Comparison of ENCODE assay signal across 17 cellular contexts in the genomic region with DNA sequence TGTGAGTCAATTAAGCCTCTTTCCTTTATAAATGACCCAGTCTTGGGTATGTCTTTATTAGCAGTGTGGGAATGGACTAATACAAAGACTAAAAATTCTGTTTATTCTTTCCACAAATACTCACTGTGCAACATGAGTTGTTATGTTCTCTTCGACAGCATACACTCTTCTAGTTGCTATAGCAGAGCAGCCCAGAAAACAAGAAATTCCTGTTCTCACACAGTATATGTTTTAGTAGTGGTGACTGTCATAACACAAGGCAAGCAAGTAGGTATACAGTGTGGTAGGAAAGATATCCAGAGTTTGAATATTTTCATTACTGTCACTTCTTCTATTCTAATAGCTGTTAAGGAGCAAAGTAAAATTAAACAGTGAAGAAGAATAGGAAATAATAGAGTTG.
DNase-seq lines count a peak whose midpoint lies in the region; ATAC-seq and TF ChIP-seq lines count a peak whose summit lies in the region.
"Had no signal": no experiment of that assay in that cellular context is flagged by ENCODE, and none has a peak within 500 bp of the region (broad histone marks: within the 10 kb centered on the region; RNA-seq: fewer than 3 reads in every experiment).

No MANE protein-coding gene starts in this region.

- no peaks in the 10 kb centered on the region for H3K79me1 ChIP-seq in mesenchymal stem cell (replicated peaks; ENCODE audit: low read length, poor library complexity, severe bottlenecking)

- no peak overlapping the region for H3K4me3 Mint-ChIP-seq in mesothelial cell of epicardium
- H3K4me3 Mint-ChIP-seq: CD4-positive, alpha-beta T cell had no signal

- H3K4me2 ChIP-seq in mammary epithelial cell (ENCODE audit: insufficient read depth, low read depth, low read length), result no peak overlapping the region
- H3K4me2 ChIP-seq in mesenchymal stem cell (ENCODE audit: low read length, poor library complexity, severe bottlenecking), result no peak overlapping the region
- H3K4me2 ChIP-seq: A549 had no signal

- no peak overlapping the region for H3K18ac ChIP-seq in mesenchymal stem cell (ENCODE audit: low read depth in 1 of 2, low read length in 2 of 2)

- H2BK15ac ChIP-seq in mesenchymal stem cell (ENCODE audit: low read depth, poor library complexity, severe bottlenecking), result no peak overlapping the region

- no peaks in the 10 kb centered on the region for H3K27me3 Mint-ChIP-seq in mesothelial cell of epicardium (ENCODE audit: low read depth)
- H3K27me3 Mint-ChIP-seq: CD4-positive, alpha-beta T cell had no signal

- H3K4me3 ChIP-seq in mammary epithelial cell (replicated peaks in 1 of 3; ENCODE audit: insufficient read depth in 1 of 3, low read depth in 2 of 3, low read length in 3 of 3) (no peak overlapping the region), mesenchymal stem cell (ENCODE audit: insufficient read depth in 1 of 2, low read depth in 1 of 2, low read length in 2 of 2) (no peak overlapping the region)
- H3K4me3 ChIP-seq: A549, K562 had no signal

- no peak overlapping the region for H2BK12ac ChIP-seq in mesenchymal stem cell (ENCODE audit: low read length in 2 of 2)

- H3K9me3 ChIP-seq in mammary epithelial cell (replicated peaks; ENCODE audit: insufficient read depth, low read length), result no peaks in the 10 kb centered on the region
- H3K9me3 ChIP-seq in mesenchymal stem cell (ENCODE audit: control insufficient read depth, low read length), result no peaks in the 10 kb centered on the region
- H3K9me3 ChIP-seq: A549, Caco-2 had no signal

- no peak overlapping the region for H3K27ac ChIP-seq in mammary epithelial cell (ENCODE audit: insufficient read depth, low read depth, low read length)
- H3K27ac ChIP-seq in epithelial cell of prostate, result no peak overlapping the region
- no peak overlapping the region for H3K27ac ChIP-seq in mesenchymal stem cell (ENCODE audit: low read length, poor library complexity, severe bottlenecking)
- H3K27ac ChIP-seq: A549 had no signal

- intact Hi-C loops in mammary epithelial cell (cut with micrococcal nuclease), result no loop called here

- H4K8ac ChIP-seq in mesenchymal stem cell (ENCODE audit: low read length), result no peak overlapping the region

- H4K20me1 ChIP-seq in mammary epithelial cell (ENCODE audit: insufficient read depth, low read length), result no peaks in the 10 kb centered on the region

- H3K4ac ChIP-seq in mesenchymal stem cell (ENCODE audit: low read depth in 1 of 2, low read length in 2 of 2), result no peak overlapping the region

- no peaks in the 10 kb centered on the region for H3K79me2 ChIP-seq in mammary epithelial cell (ENCODE audit: insufficient read depth, low read length)

- H3K9me3 Mint-ChIP-seq in mesothelial cell of epicardium, result no peaks in the 10 kb centered on the region

- no peak overlapping the region for H2AK5ac ChIP-seq in mesenchymal stem cell (ENCODE audit: low read length, severe bottlenecking)

- H3K36me3 ChIP-seq in mammary epithelial cell (ENCODE audit: insufficient read depth, low read length) (no peaks in the 10 kb centered on the region), mesenchymal stem cell (ENCODE audit: control insufficient read depth in 1 of 2, insufficient read depth in 2 of 2, low read depth in 1 of 2, low read length in 2 of 2) (no peaks in the 10 kb centered on the region)

- H3K9ac ChIP-seq in mammary epithelial cell (ENCODE audit: insufficient read depth, low read length) (no peak overlapping the region), mesenchymal stem cell (ENCODE audit: low read length) (no peak overlapping the region)

- CTCF ChIA-PET in mammary epithelial cell (lab: Charles Lee; ENCODE audit: low non-redundant PET), result no interaction called here

- in situ Hi-C loops in T47D (cut with HindIII; ENCODE audit: low pct_unique_long_range_greater_than_20kb, low sequenced_read_pairs) (no loop called here), mammary epithelial cell (cut with MboI; ENCODE audit: low sequenced_read_pairs in 2 of 2) (no loop called here)

- 8% methylated on average over 1 of the region's 1 CpG for WGBS in mammary epithelial cell (ENCODE audit: low coverage, missing lambda C conversion rate)
- WGBS in mesenchymal stem cell, result no CpG with 5 or more reads among the region's 1 CpG

- H3K36me3 Mint-ChIP-seq in mesothelial cell of epicardium, result no peaks in the 10 kb centered on the region

- no peak overlapping the region for H2BK120ac ChIP-seq in mesenchymal stem cell (ENCODE audit: low read depth, low read length)

- H3K27ac Mint-ChIP-seq in mesothelial cell of epicardium, result peak overlapping the region; percentile 86
- H3K27ac Mint-ChIP-seq: CD4-positive, alpha-beta T cell had no signal

- ATAC-seq in HG03135 (IDR thresholded peaks at IDR 0.05; ENCODE audit: unreplicated experiment), result no peak
- no peak for ATAC-seq in GM21717 (IDR thresholded peaks at IDR 0.05; ENCODE audit: unreplicated experiment)
- ATAC-seq: A549, K562, SK-N-SH treated with all-trans-retinoic acid at 6 μM for 48 hours had no signal

- no peak overlapping the region for H3K14ac ChIP-seq in mesenchymal stem cell (ENCODE audit: low read length in 2 of 2)

- no peaks in the 10 kb centered on the region for H3K4me1 ChIP-seq in mammary epithelial cell (ENCODE audit: insufficient read depth, low read length)
- no peaks in the 10 kb centered on the region for H3K4me1 ChIP-seq in mesenchymal stem cell (ENCODE audit: control insufficient read depth, insufficient read depth, low read depth, low read length)
- H3K4me1 ChIP-seq: A549, Caco-2 had no signal

- H3K23ac ChIP-seq in mesenchymal stem cell (ENCODE audit: low read length in 2 of 2), result no peak overlapping the region

- BruUV-seq in mammary epithelial cell (replicated peaks; lab: Mats Ljungman, UMichigan), result no TSS peak

- H4K91ac ChIP-seq in mesenchymal stem cell (ENCODE audit: low read length), result no peak overlapping the region

- H3K27me3 ChIP-seq in mammary epithelial cell (ENCODE audit: insufficient read depth, low read length), result no peaks in the 10 kb centered on the region
- H3K27me3 ChIP-seq in mesenchymal stem cell (ENCODE audit: control insufficient read depth in 1 of 2, insufficient read depth in 1 of 2, low read length in 2 of 2), result no peaks in the 10 kb centered on the region

- TF ChIP-seq CTCF in mammary epithelial cell (conservative IDR thresholded peaks at IDR 0.05 in 1 of 2, IDR thresholded peaks at IDR 0.05 in 1 of 2; ENCODE audit: extremely low read depth in 1 of 2, insufficient read depth in 1 of 2, low read depth in 1 of 2, low read length in 2 of 2) (no peak), mesothelial cell of epicardium (IDR thresholded peaks at IDR 0.05; ENCODE audit: unreplicated experiment) (no peak)

- DNase-seq in T47D (ENCODE audit: low read depth in 1 of 2, low spot score in 1 of 2) (peak; percentile 10 to 75), mammary epithelial cell (no peak), epithelial cell of prostate (ENCODE audit: low read depth, low spot score) (peak; percentile 22), mesothelial cell of epicardium (ENCODE audit: low spot score in 2 of 2, unreplicated experiment in 2 of 2) (no peak), mesenchymal stem cell (no peak)
- DNase-seq: Caco-2; CD4-positive, alpha-beta T cell; NCI-H187; NCI-H345; NCI-H69; OCI-M1; SHP77 had no signal

- H3K4me1 Mint-ChIP-seq in mesothelial cell of epicardium, result peaks cover 9% of the 10 kb centered on the region

- no peak overlapping the region for H2BK5ac ChIP-seq in mesenchymal stem cell (ENCODE audit: low read depth, low read length, poor library complexity, severe bottlenecking)

- dilution Hi-C loops in mammary epithelial cell (cut with HindIII; ENCODE audit: low sequenced_read_pairs), result no loop called here

- H2AFZ ChIP-seq in mammary epithelial cell (ENCODE audit: low read depth, low read length) (no peak overlapping the region), mesenchymal stem cell (ENCODE audit: low read depth, low read length) (no peak overlapping the region)

Comparison
In these comparisons a context has a peak if more than half of its experiments do, and no peak if none do; other contexts are left out.
1. DNase-seq: peak in T47D (2 of 2) and epithelial cell of prostate (single experiment); none in mammary epithelial cell (single experiment), mesothelial cell of epicardium (0 of 2) and mesenchymal stem cell (single experiment).